1 cellular context compared by ENCODE assay signal in the genomic region with DNA sequence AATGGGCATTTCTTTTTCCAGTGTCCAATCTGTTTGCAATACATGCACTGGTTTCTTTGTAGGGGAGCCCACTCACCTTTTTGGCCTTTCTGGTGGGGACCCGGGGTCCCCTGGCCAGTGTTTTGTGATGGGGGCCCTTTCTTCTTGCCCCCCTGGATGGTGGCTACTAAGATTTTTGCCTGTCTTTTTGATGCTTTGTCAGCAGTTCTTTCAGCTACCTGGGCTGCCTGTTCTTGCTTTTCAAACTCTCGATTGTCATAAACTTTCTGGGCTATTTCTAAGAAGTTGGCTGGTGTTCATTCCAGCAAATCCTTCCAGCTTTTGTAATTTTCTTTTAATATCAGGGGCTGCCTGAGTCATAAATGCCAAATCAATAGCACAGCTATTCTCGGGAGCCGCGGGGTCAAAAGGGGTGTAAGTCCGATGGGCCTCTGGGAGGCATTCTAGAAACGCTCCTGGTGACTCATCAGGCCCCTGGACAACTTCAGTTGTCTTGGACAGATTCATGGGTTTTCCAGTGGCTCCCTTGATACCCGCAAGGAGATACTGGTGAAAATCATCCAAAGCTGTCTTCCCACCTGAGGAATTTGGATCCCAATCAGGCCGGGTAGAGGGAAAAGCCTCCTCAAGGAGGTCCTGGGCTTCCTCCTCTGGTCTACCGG.
TF ChIP-seq lines count a peak whose summit lies in the region.

No MANE protein-coding gene starts in this region.

TF ChIP-seq in SK-N-SH treated with all-trans-retinoic acid at 6 μM for 48 hours, 23 proteins besides CTCF, POLR2A, EP300 and RAD21 (continued from another document):
- TF ChIP-seq, protein P1, sequence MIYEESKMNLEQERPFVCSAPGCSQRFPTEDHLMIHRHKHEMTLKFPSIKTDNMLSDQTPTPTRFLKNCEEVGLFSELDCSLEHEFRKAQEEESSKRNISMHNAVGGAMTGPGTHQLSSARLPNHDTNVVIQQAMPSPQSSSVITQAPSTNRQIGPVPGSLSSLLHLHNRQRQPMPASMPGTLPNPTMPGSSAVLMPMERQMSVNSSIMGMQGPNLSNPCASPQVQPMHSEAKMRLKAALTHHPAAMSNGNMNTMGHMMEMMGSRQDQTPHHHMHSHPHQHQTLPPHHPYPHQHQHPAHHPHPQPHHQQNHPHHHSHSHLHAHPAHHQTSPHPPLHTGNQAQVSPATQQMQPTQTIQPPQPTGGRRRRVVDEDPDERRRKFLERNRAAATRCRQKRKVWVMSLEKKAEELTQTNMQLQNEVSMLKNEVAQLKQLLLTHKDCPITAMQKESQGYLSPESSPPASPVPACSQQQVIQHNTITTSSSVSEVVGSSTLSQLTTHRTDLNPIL (CRISPR knock-in tag; IDR thresholded peaks at IDR 0.05; ENCODE audit: low read depth) = no peak
- no peak for TF ChIP-seq ZFP3 (CRISPR knock-in tag; IDR thresholded peaks at IDR 0.05)
